18 cellular contexts compared by ENCODE assay signal in the genomic region with DNA sequence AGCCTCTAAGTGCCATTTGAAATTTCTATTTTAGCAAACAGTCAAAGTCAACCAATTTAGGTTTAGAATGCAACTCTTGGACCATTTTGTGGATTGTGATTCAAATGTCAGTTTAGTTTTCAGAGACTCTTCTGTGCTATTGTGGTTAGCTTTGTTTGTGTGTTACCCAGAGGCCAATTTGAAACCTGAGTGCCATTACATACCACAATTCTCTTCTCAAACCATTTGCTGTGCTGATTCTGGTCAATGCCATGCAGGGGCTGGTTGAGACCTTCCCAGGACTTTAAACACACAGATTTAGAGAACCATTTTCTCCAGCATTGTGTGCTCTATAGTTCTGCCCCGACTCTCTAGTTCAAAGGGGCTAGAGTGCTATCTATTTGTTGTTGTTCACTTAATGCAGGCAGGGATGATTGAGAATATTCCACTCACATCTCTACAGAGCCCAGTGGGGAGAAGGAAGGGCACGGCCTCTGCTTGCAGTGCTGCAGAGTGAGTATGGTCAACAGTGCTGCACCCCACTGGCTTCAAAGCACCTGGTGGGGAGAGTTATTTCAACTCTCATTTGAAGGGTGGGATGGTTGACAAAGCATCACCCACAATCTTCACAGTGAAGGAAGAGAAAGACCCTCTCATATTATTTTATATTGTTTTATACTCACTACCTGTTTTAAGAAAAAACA.
"Had no signal": no experiment of that assay in that cellular context is flagged by ENCODE, and none has a peak within 500 bp of the region (broad histone marks: within the 10 kb centered on the region; RNA-seq: fewer than 3 reads in every experiment).

No MANE protein-coding gene starts in this region.

- H3K9me3 ChIP-seq: gastrocnemius medialis, uterus had no signal

- H3K4me3 ChIP-seq: coronary artery, gastrocnemius medialis, right atrium auricular region, tibial nerve, uterus had no signal

- H3K27ac ChIP-seq: coronary artery, gastrocnemius medialis, right atrium auricular region, tibial nerve, uterus had no signal

- ATAC-seq: activated CD8-positive, alpha-beta T cell treated with anti-CD3 and anti-CD28 coated beads, Interleukin-2, amount 10 ng/mL, durations not matched to agents 7 days and 5 days; activated naive CD8-positive, alpha-beta T cell treated with anti-CD3 and anti-CD28 coated beads, Interleukin-2, amount 50 U/mL, for 24 hours; gastrocnemius medialis; left lobe of liver had no signal

- H3K27me3 ChIP-seq: gastrocnemius medialis, right atrium auricular region, tibial nerve, uterus had no signal

- DNase-seq: activated CD4-positive, alpha-beta T cell treated with anti-CD3 and anti-CD28 coated beads, Interleukin-2, amount 10 ng/mL, durations not matched to agents 7 days and 5 days; activated CD8-positive, alpha-beta T cell treated with anti-CD3 and anti-CD28 coated beads, Interleukin-2, amount 10 ng/mL, durations not matched to agents 7 days and 5 days; activated naive CD4-positive, alpha-beta T cell treated with anti-CD3 and anti-CD28 coated beads, Interleukin-2, amount 10 ng/mL, durations not matched to agents 7 days and 5 days; activated naive CD8-positive, alpha-beta T cell treated with anti-CD3 and anti-CD28 coated beads, Interleukin-2, amount 50 U/mL, for 24 hours; activated T-cell treated with anti-CD3 and anti-CD28 coated beads, Interleukin-2, amount 50 U/mL, for 24 hours; aorta; gastrocnemius medialis; head of caudate nucleus; kidney; midbrain; nephron progenitor cell; occipital lobe; T-helper 9 cell; uterus had no signal

- H3K4me1 ChIP-seq: gastrocnemius medialis, right atrium auricular region, tibial nerve, uterus had no signal

- H3K36me3 ChIP-seq: gastrocnemius medialis, right atrium auricular region, tibial nerve, uterus had no signal
